Comparison of ENCODE assay signal across 25 cellular contexts in the genomic region with DNA sequence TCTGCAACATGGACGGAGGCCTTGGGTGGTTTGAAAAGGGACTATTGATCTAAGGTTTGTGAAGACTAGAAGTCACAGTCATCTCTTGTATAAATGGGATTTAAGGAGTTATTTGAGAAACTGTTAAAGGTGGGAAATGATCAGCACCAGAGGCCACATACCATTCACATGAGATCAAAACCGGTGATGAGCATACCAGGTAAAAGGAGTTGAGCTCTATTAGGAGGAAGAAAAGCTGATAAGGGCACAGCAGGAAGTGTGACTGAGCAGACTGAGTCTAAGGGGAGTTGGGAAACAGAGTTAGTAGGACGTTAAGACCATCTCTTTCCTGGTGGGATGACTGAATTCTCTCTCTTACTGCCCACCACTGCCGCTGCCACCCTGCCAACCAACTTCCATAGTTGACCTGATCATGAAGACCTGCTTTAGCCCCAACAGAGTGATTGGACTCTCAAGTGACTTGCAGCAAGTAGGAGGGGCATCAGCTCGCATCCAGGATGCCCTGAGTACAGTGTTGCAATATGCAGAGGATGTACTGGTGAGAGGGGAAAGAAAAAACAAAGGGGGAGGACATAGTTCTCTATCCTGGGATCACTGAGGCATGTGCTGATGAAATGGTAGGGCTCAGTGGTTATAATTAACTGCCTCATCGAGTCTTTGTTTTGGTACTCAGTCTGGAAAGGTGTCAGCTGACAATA. TPM values are rescaled to one million over a fixed set of nuclear protein-coding genes. Genes with fewer than 3 reads are reported as not detected.
A peak's percentile ranks its signal among the peaks of the same experiment; 100 is the strongest.
DNase-seq lines count a peak whose midpoint lies in the region; ATAC-seq lines count a peak whose summit lies in the region.
"Had no signal": no experiment of that assay in that cellular context is flagged by ENCODE, and none has a peak within 500 bp of the region (broad histone marks: within the 10 kb centered on the region; RNA-seq: fewer than 3 reads in every experiment).

No MANE protein-coding gene starts in this region.

- intact Hi-C loops in activated CD4-positive, alpha-beta T cell treated with anti-CD3 and anti-CD28 coated beads, Interleukin-2, amount 10 ng/mL, durations not matched to agents 24 days and 14 days (cut with micrococcal nuclease) = no loop called here

- peaks cover 18% of the 10 kb centered on the region for H3K4me1 Mint-ChIP-seq in activated CD4-positive, alpha-beta T cell treated with anti-CD3 and anti-CD28 coated beads, Interleukin-2, amount 10 ng/mL, durations not matched to agents 24 days and 14 days
- peaks cover 23% of the 10 kb centered on the region for H3K4me1 Mint-ChIP-seq in activated naive CD4-positive, alpha-beta T cell treated with anti-CD3 and anti-CD28 coated beads, Interleukin-2, amount 50 U/mL, for 24 hours
- peaks cover 20% of the 10 kb centered on the region for H3K4me1 Mint-ChIP-seq in T-helper 17 cell

- H3K4me3 Mint-ChIP-seq in activated CD4-positive, alpha-beta T cell treated with anti-CD3 and anti-CD28 coated beads, Interleukin-2, amount 10 ng/mL, durations not matched to agents 24 days and 14 days = no peak overlapping the region
- H3K4me3 Mint-ChIP-seq in activated naive CD4-positive, alpha-beta T cell treated with anti-CD3 and anti-CD28 coated beads, Interleukin-2, amount 50 U/mL, for 24 hours = no peak overlapping the region
- no peak overlapping the region for H3K4me3 Mint-ChIP-seq in T-helper 17 cell

- no peak overlapping the region for H3K27ac ChIP-seq in substantia nigra (ENCODE audit: low read depth, low read length, poor library complexity, severe bottlenecking)
- H3K27ac ChIP-seq: GM23248, PC-9 had no signal

- H3K36me3 Mint-ChIP-seq in activated CD4-positive, alpha-beta T cell treated with anti-CD3 and anti-CD28 coated beads, Interleukin-2, amount 10 ng/mL, durations not matched to agents 24 days and 14 days (ENCODE audit: low read depth) = peaks cover 73% of the 10 kb centered on the region
- peaks cover 35% of the 10 kb centered on the region for H3K36me3 Mint-ChIP-seq in activated naive CD4-positive, alpha-beta T cell treated with anti-CD3 and anti-CD28 coated beads, Interleukin-2, amount 50 U/mL, for 24 hours
- peaks cover 21 to 44% of the 10 kb centered on the region in 2 donors for H3K36me3 Mint-ChIP-seq in activated naive CD4-positive, alpha-beta T cell treated with anti-CD3 and anti-CD28 coated beads, Interleukin-2, amount 50 U/mL, for 72 hours
- H3K36me3 Mint-ChIP-seq in T-helper 17 cell (ENCODE audit: low read depth) = peaks cover 28% of the 10 kb centered on the region

- H3K9me3 Mint-ChIP-seq in activated CD4-positive, alpha-beta T cell treated with anti-CD3 and anti-CD28 coated beads, Interleukin-2, amount 10 ng/mL, durations not matched to agents 24 days and 14 days = no peaks in the 10 kb centered on the region
- H3K9me3 Mint-ChIP-seq in activated naive CD4-positive, alpha-beta T cell treated with anti-CD3 and anti-CD28 coated beads, Interleukin-2, amount 50 U/mL, for 24 hours = no peaks in the 10 kb centered on the region
- no peaks in the 10 kb centered on the region for H3K9me3 Mint-ChIP-seq in activated naive CD4-positive, alpha-beta T cell treated with anti-CD3 and anti-CD28 coated beads, Interleukin-2, amount 50 U/mL, for 72 hours
- H3K9me3 Mint-ChIP-seq: CD4-positive, CD25-positive, alpha-beta regulatory T cell had no signal

- DNase-seq in activated CD4-positive, alpha-beta T cell treated with anti-CD3 and anti-CD28 coated beads, Interleukin-2, amount 10 ng/mL, durations not matched to agents 24 days and 14 days = no peak
- no peak for DNase-seq in activated CD4-positive, alpha-beta T cell treated with anti-CD3 and anti-CD28 coated beads, Interleukin-2, amount 50 U/mL, for 1 hour
- DNase-seq in activated naive CD4-positive, alpha-beta T cell treated with anti-CD3 and anti-CD28 coated beads, Interleukin-2, amount 50 U/mL, for 72 hours (ENCODE audit: low spot score in 2 of 2) = no peak
- DNase-seq in T-helper 17 cell (no peak), islet precursor cell (peak; percentile 22), substantia nigra (lab: John Stamatoyannopoulos, UW) (no peak), SIG-M5 treated with dmso at 0.1 percent for 504 hours (lab: John Stamatoyannopoulos, UW; ENCODE audit: unreplicated experiment) (no peak)
- DNase-seq: 8988T; ACHN; BE2C; CD4-positive, CD25-positive, alpha-beta regulatory T cell; GM23248; H7; NCI-H1092; NCI-H1417 treated with DMSO at 0.1 percent for 48 hours; NCI-H1694 treated with DMSO at 0.1 percent for 48 hours; NCI-H2081; NCI-H2227 treated with DMSO at 0.1 percent for 48 hours; NCI-H526 treated with DMSO at 0.1 percent for 48 hours; PC-9; Right ventricle myocardium superior; RPMI8226 had no signal

- no peaks in the 10 kb centered on the region for H3K27me3 Mint-ChIP-seq in activated CD4-positive, alpha-beta T cell treated with anti-CD3 and anti-CD28 coated beads, Interleukin-2, amount 10 ng/mL, durations not matched to agents 24 days and 14 days
- H3K27me3 Mint-ChIP-seq in activated naive CD4-positive, alpha-beta T cell treated with anti-CD3 and anti-CD28 coated beads, Interleukin-2, amount 50 U/mL, for 24 hours = no peaks in the 10 kb centered on the region
- no peaks in the 10 kb centered on the region for H3K27me3 Mint-ChIP-seq in T-helper 17 cell
- H3K27me3 Mint-ChIP-seq: CD4-positive, CD25-positive, alpha-beta regulatory T cell had no signal

- ATAC-seq in activated naive CD4-positive, alpha-beta T cell treated with anti-CD3 and anti-CD28 coated beads, Interleukin-2, amount 50 U/mL, for 72 hours = no peak
- no peak for ATAC-seq in T-helper 17 cell

- H3K27ac Mint-ChIP-seq in activated CD4-positive, alpha-beta T cell treated with anti-CD3 and anti-CD28 coated beads, Interleukin-2, amount 10 ng/mL, durations not matched to agents 24 days and 14 days = peak overlapping the region; percentile 13
- H3K27ac Mint-ChIP-seq in activated naive CD4-positive, alpha-beta T cell treated with anti-CD3 and anti-CD28 coated beads, Interleukin-2, amount 50 U/mL, for 24 hours = peak overlapping the region; percentile 69
- no peak overlapping the region for H3K27ac Mint-ChIP-seq in activated naive CD4-positive, alpha-beta T cell treated with anti-CD3 and anti-CD28 coated beads, Interleukin-2, amount 50 U/mL, for 72 hours
- peak overlapping the region; percentile 67 for H3K27ac Mint-ChIP-seq in T-helper 17 cell

- no peaks in the 10 kb centered on the region for H3K9me3 ChIP-seq in T-helper 17 cell (ENCODE audit: control insufficient read depth, low read length, poor library complexity, severe bottlenecking)
- H3K9me3 ChIP-seq: BE2C had no signal

RNA-seq across cellular contexts. Expression of gene EIF3F, which starts 7.6 kb away (rescaled TPM):
- 224 and 226 TPM in 2 replicates for total RNA-seq in activated CD4-positive, alpha-beta T cell treated with anti-CD3 and anti-CD28 coated beads, Interleukin-2, amount 10 ng/mL, durations not matched to agents 24 days and 14 days
- total RNA-seq in activated naive CD4-positive, alpha-beta T cell treated with anti-CD3 and anti-CD28 coated beads, Interleukin-2, amount 50 U/mL, for 72 hours = 100 to 1,000 TPM; 329 to 492 TPM
- total RNA-seq in T-helper 17 cell = 100 to 1,000 TPM; 376 to 391 TPM

RNA-seq across cellular contexts. Expression of gene NLRP10, which starts 29.5 kb away (rescaled TPM):
- total RNA-seq in activated CD4-positive, alpha-beta T cell treated with anti-CD3 and anti-CD28 coated beads, Interleukin-2, amount 10 ng/mL, durations not matched to agents 24 days and 14 days = not detected in 2 replicates
- total RNA-seq in activated naive CD4-positive, alpha-beta T cell treated with anti-CD3 and anti-CD28 coated beads, Interleukin-2, amount 50 U/mL, for 72 hours = not detected
- not detected for total RNA-seq in T-helper 17 cell
- total RNA-seq: CD4-positive, CD25-positive, alpha-beta regulatory T cell; HT-29; NCI-H460; Right ventricle myocardium superior had no signal

RNA-seq across cellular contexts. Expression of gene OR10A3, which starts 53.2 kb away (rescaled TPM):
- total RNA-seq in activated CD4-positive, alpha-beta T cell treated with anti-CD3 and anti-CD28 coated beads, Interleukin-2, amount 10 ng/mL, durations not matched to agents 24 days and 14 days = not detected in 2 replicates
- total RNA-seq in activated naive CD4-positive, alpha-beta T cell treated with anti-CD3 and anti-CD28 coated beads, Interleukin-2, amount 50 U/mL, for 72 hours = not detected
- not detected for total RNA-seq in T-helper 17 cell
- total RNA-seq: CD4-positive, CD25-positive, alpha-beta regulatory T cell; H7; HT-29; NCI-H460; PC-9; Right ventricle myocardium superior had no signal

Comparison
In these comparisons a context has a peak if more than half of its experiments do, and no peak if none do; other contexts are left out.
1. H3K27ac Mint-ChIP-seq: peak in activated CD4-positive, alpha-beta T cell treated with anti-CD3 and anti-CD28 coated beads, Interleukin-2, amount 10 ng/mL, durations not matched to agents 24 days and 14 days (single experiment), activated naive CD4-positive, alpha-beta T cell treated with anti-CD3 and anti-CD28 coated beads, Interleukin-2, amount 50 U/mL, for 24 hours (single experiment) and T-helper 17 cell (single experiment); none in activated naive CD4-positive, alpha-beta T cell treated with anti-CD3 and anti-CD28 coated beads, Interleukin-2, amount 50 U/mL, for 72 hours (0 of 2).